16 cellular contexts compared by ENCODE assay signal in genomic region chr14:68243441-68244010, GRCh38.
DNase-seq lines count a peak whose midpoint lies in the region; ATAC-seq, FAIRE-seq and TF ChIP-seq lines count a peak whose summit lies in the region.
"Had no signal": no experiment of that assay in that cellular context is flagged by ENCODE, and none has a peak within 500 bp of the region (broad histone marks: within the 10 kb centered on the region; RNA-seq: fewer than 3 reads in every experiment).

No MANE protein-coding gene starts in this region.

- 69 to 84% (median 77%) methylated on average over 4 of the region's 4 CpGs for WGBS in stomach, 5 donors

- ATAC-seq in HG02759 (IDR thresholded peaks at IDR 0.05; ENCODE audit: unreplicated experiment) = no peak
- ATAC-seq: activated CD4-positive, CD25-positive, alpha-beta regulatory T cell treated with anti-CD3 and anti-CD28 coated beads, Interleukin-2, amount 50 U/mL, for 24 hours had no signal

- H3K36me3 Mint-ChIP-seq in osteocyte (ENCODE audit: unreplicated experiment) = no peaks in the 10 kb centered on the region

- H3K4me1 ChIP-seq in muscle layer of colon (ENCODE audit: insufficient read depth, low read length) (peaks cover 93% of the 10 kb centered on the region), stomach (peaks cover 44 to 98% (median 70%) of the 10 kb centered on the region in 4 donors)

- no peak for TF ChIP-seq EP300 in stomach (IDR thresholded peaks at IDR 0.05)

- no peak overlapping the region for H3K9ac ChIP-seq in muscle layer of colon (ENCODE audit: low read length)

- peaks cover 44% of the 10 kb centered on the region for H3K4me1 Mint-ChIP-seq in osteocyte (ENCODE audit: unreplicated experiment)

- DNase-seq in HTR-8/SVneo (ENCODE audit: insufficient read length, low spot score) (no peak), SW480 (ENCODE audit: low spot score) (peak; percentile 18), stomach (no peak), iPS-NIHi7 (ENCODE audit: extremely low spot score) (no peak), GDM1 (lab: John Stamatoyannopoulos, UW) (no peak), osteocyte (ENCODE audit: extremely low spot score, unreplicated experiment) (no peak)
- DNase-seq: Calu3, kidney, NCI-H187, NCI-H446 treated with DMSO at 0.1 percent for 48 hours, posterior cingulate gyrus had no signal

- no peak overlapping the region for H3K27ac Mint-ChIP-seq in osteocyte (ENCODE audit: unreplicated experiment)
- H3K27ac Mint-ChIP-seq: stimulated activated naive CD8-positive, alpha-beta T cell treated with anti-CD3 and anti-CD28 coated beads, Interleukin-15, Interleukin-2, amounts not matched to agents 100 ng/mL and 50 ng/mL, for 24 hours had no signal

- no peak overlapping the region for H3K4me3 Mint-ChIP-seq in osteocyte (ENCODE audit: unreplicated experiment)
- H3K4me3 Mint-ChIP-seq: stimulated activated naive CD8-positive, alpha-beta T cell treated with anti-CD3 and anti-CD28 coated beads, Interleukin-15, Interleukin-2, amounts not matched to agents 100 ng/mL and 50 ng/mL, for 24 hours had no signal

- intact Hi-C loops in stomach (cut with DNase I; ENCODE audit: low total_unique reads) = no loop called here

- H3K9me3 Mint-ChIP-seq in osteocyte (ENCODE audit: unreplicated experiment) = no peaks in the 10 kb centered on the region
- H3K9me3 Mint-ChIP-seq: stimulated activated naive CD8-positive, alpha-beta T cell treated with anti-CD3 and anti-CD28 coated beads, Interleukin-15, Interleukin-2, amounts not matched to agents 100 ng/mL and 50 ng/mL, for 24 hours had no signal

- no peak for TF ChIP-seq POLR2A in stomach (IDR thresholded peaks at IDR 0.05)

- H3K36me3 ChIP-seq in muscle layer of colon (ENCODE audit: insufficient read depth, low read length) (no peaks in the 10 kb centered on the region), stomach (no peaks in the 10 kb centered on the region)
- H3K36me3 ChIP-seq: cardiac muscle cell had no signal

- H3K4me3 ChIP-seq in muscle layer of colon (ENCODE audit: low read depth in 1 of 2, low read length in 2 of 2) (no peak overlapping the region), stomach (no peak overlapping the region)
- H3K4me3 ChIP-seq: cardiac muscle cell had no signal

- no peaks in the 10 kb centered on the region for H3K27me3 Mint-ChIP-seq in osteocyte (ENCODE audit: unreplicated experiment)
- H3K27me3 Mint-ChIP-seq: stimulated activated naive CD8-positive, alpha-beta T cell treated with anti-CD3 and anti-CD28 coated beads, Interleukin-15, Interleukin-2, amounts not matched to agents 100 ng/mL and 50 ng/mL, for 24 hours had no signal

- no peak for TF ChIP-seq CTCF in stomach (IDR thresholded peaks at IDR 0.05)
- TF ChIP-seq CTCF in osteocyte (IDR thresholded peaks at IDR 0.05) = no peak

- H3K27me3 ChIP-seq in muscle layer of colon (ENCODE audit: control insufficient read depth in 1 of 2, insufficient read depth in 2 of 2, low read length in 2 of 2) = no peaks in the 10 kb centered on the region
- no peaks in the 10 kb centered on the region for H3K27me3 ChIP-seq in stomach
- H3K27me3 ChIP-seq: cardiac muscle cell had no signal

- peak; percentile 93 for FAIRE-seq in HTR-8/SVneo (lab: Jason Lieb, UNC)
- FAIRE-seq: kidney had no signal

- peak overlapping the region; percentile 86 for H3K27ac ChIP-seq in muscle layer of colon (ENCODE audit: low read depth, low read length)
- H3K27ac ChIP-seq in stomach = peak overlapping the region in 4 of 5 donors; percentile 77 to 89 (median 84)
- H3K27ac ChIP-seq: cardiac muscle cell had no signal

- H3K9me3 ChIP-seq in muscle layer of colon (ENCODE audit: low read length) = no peaks in the 10 kb centered on the region
- no peaks in the 10 kb centered on the region for H3K9me3 ChIP-seq in stomach
